7 cellular contexts compared by ENCODE assay signal in the genomic region with DNA sequence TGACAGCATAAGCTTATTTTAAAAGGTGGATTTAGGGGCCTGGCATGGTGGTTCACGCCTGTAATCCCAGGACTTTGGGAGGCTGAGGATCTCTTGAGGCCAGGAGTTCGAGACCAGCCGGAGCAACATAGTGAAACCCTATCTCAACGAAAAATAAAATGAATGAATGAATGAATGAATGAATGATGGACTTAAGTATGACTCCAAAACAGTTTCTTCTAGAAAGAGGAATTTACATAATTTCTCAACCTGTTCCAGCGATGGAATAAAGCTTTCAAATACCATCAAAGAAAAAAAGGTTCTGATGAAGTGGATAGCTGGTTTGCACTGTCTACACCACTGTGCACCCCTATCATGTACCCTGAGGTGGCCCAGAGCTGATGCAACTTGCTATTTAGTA.
"Had no signal": no experiment of that assay in that cellular context is flagged by ENCODE, and none has a peak within 500 bp of the region (broad histone marks: within the 10 kb centered on the region; RNA-seq: fewer than 3 reads in every experiment).

No MANE protein-coding gene starts in this region.

- DNase-seq: H9, HCEC 1CT, KBM-7 had no signal

- ATAC-seq: GM23338 had no signal

- H3K4me2 ChIP-seq: GM23338 had no signal

- H3K4me3 ChIP-seq: GM23338 had no signal

- H2AFZ ChIP-seq: GM23338 had no signal

- FAIRE-seq: H1, H54, HTR-8/SVneo had no signal
